In genomic region chr4:612052-612748, GRCh38 we compare ENCODE assay signal across 26 cellular contexts. TPM values are rescaled to one million over a fixed set of nuclear protein-coding genes. Genes with fewer than 3 reads are reported as not detected.
"Had no signal": no experiment of that assay in that cellular context is flagged by ENCODE, and none has a peak within 500 bp of the region (broad histone marks: within the 10 kb centered on the region; RNA-seq: fewer than 3 reads in every experiment).

No MANE protein-coding gene starts in this region.

- H3K27ac ChIP-seq: neural progenitor cell, ovary, sigmoid colon, tibial artery, vagina had no signal

- H3K4me1 Mint-ChIP-seq: activated CD4-positive, alpha-beta memory T cell treated with anti-CD3 and anti-CD28 coated beads, Interleukin-2, amount 10 ng/mL, durations not matched to agents 7 days and 5 days; neural progenitor cell; stimulated activated naive B cell treated with anti-CD40 and anti-IgM and Interleukin-4, amounts not matched to agents 10 μg/mL and 1 μg/mL and 100 μg/mL, for 72 hours; T-cell had no signal

- ATAC-seq: left ventricle myocardium superior; stimulated activated naive B cell treated with anti-CD40 and anti-IgM and Interleukin-4, amounts not matched to agents 10 μg/mL and 1 μg/mL and 100 μg/mL, for 72 hours; T-cell had no signal

- H3K36me3 ChIP-seq: neural progenitor cell, ovary, sigmoid colon, tibial artery, vagina had no signal

- H3K4me1 ChIP-seq: neural progenitor cell, sigmoid colon, tibial artery, vagina had no signal

- H3K9me3 Mint-ChIP-seq: T-cell had no signal

- H3K4me3 ChIP-seq: mucosa of descending colon, neural progenitor cell, ovary, sigmoid colon, tibial artery, vagina had no signal

- H3K36me3 Mint-ChIP-seq: activated naive CD8-positive, alpha-beta T cell; neural progenitor cell; stimulated activated naive B cell treated with anti-CD40 and anti-IgM and Interleukin-4, amounts not matched to agents 10 μg/mL and 1 μg/mL and 100 μg/mL, for 72 hours; T-cell had no signal

- H3K27ac Mint-ChIP-seq: activated CD4-positive, alpha-beta memory T cell treated with anti-CD3 and anti-CD28 coated beads, Interleukin-2, amount 10 ng/mL, durations not matched to agents 7 days and 5 days; activated naive CD8-positive, alpha-beta T cell; memory B cell; neural progenitor cell; stimulated activated naive B cell treated with anti-CD40 and anti-IgM and Interleukin-4, amounts not matched to agents 10 μg/mL and 1 μg/mL and 100 μg/mL, for 72 hours; T-cell had no signal

- FAIRE-seq: endometrium had no signal

- DNase-seq: activated CD4-positive, alpha-beta memory T cell treated with anti-CD3 and anti-CD28 coated beads, Interleukin-2, amount 10 ng/mL, durations not matched to agents 7 days and 5 days; activated CD4-positive, alpha-beta T cell treated with anti-CD3 and anti-CD28 coated beads for 48 hours; activated CD4-positive, CD25-positive, alpha-beta regulatory T cell; activated gamma-delta T cell treated with Interleukin-2 at 50 U/mL for 16 hours; erythroblast; foreskin melanocyte; glutamatergic neuron; hypothalamus; islet precursor cell; left ventricle myocardium superior; mucosa of descending colon; naive B cell; sigmoid colon; SK-N-SH; stimulated activated CD4-positive, alpha-beta T cell treated with anti-CD3 and anti-CD28 coated beads, Interleukin-4, amount 100 ng/mL, for 4 hours; stimulated activated naive B cell treated with anti-CD40 and anti-IgM and Interleukin-4, amounts not matched to agents 10 μg/mL and 1 μg/mL and 100 μg/mL, for 72 hours had no signal

- H3K9me3 ChIP-seq: mucosa of descending colon, ovary, sigmoid colon, SK-N-SH, tibial artery, vagina had no signal

- H3K27me3 ChIP-seq: ovary, vagina had no signal

- H3K4me3 Mint-ChIP-seq: activated CD4-positive, alpha-beta memory T cell treated with anti-CD3 and anti-CD28 coated beads, Interleukin-2, amount 10 ng/mL, durations not matched to agents 7 days and 5 days; activated naive CD8-positive, alpha-beta T cell; memory B cell; naive B cell; neural progenitor cell; stimulated activated naive B cell treated with anti-CD40 and anti-IgM and Interleukin-4, amounts not matched to agents 10 μg/mL and 1 μg/mL and 100 μg/mL, for 72 hours; T-cell had no signal

RNA-seq across cellular contexts. Expression of gene TMEM271, which starts 36.1 kb away (rescaled TPM):
- total RNA-seq: activated CD4-positive, alpha-beta memory T cell treated with anti-CD3 and anti-CD28 coated beads, Interleukin-2, amount 10 ng/mL, durations not matched to agents 7 days and 5 days; dermis microvascular lymphatic vessel endothelial cell; left ventricle myocardium superior; ovary; subcutaneous adipose tissue; T-cell had no signal
